ENCODE assay signal across 1 cellular context in genomic region chr11:6365659-6366058, GRCh38.
TF ChIP-seq lines count a peak whose summit lies in the region.

No MANE protein-coding gene starts in this region.

TF ChIP-seq in HepG2, 621 proteins besides CTCF, POLR2A, EP300 and RAD21 (continued from another document):
- TF ChIP-seq ZBTB8A (CRISPR knock-in tag; IDR thresholded peaks at IDR 0.05; ENCODE audit: borderline replicate concordance, low read depth) (no peak), HNF4A (CRISPR knock-in tag; IDR thresholded peaks at IDR 0.05) (peak; percentile 76), PRDM15 (CRISPR knock-in tag; IDR thresholded peaks at IDR 0.05) (peak; percentile 85), HNF4G (IDR thresholded peaks at IDR 0.05; ENCODE audit: borderline replicate concordance, low read depth, low read length) (peak; percentile 49; the same call in 1 of the 2 replicates), HNF4G (CRISPR knock-in tag; IDR thresholded peaks at IDR 0.05; ENCODE audit: borderline replicate concordance, low read depth) (peak; percentile 26; the same call in 1 of the 2 replicates), ZNF292 (CRISPR knock-in tag; IDR thresholded peaks at IDR 0.05; ENCODE audit: borderline replicate concordance, low read depth) (peak; percentile 32; the same call in 1 of the 2 replicates)
TF ChIP-seq in HepG2: peak in this region for 4.
